ENCODE assay signal across 10 cellular contexts in the genomic region with DNA sequence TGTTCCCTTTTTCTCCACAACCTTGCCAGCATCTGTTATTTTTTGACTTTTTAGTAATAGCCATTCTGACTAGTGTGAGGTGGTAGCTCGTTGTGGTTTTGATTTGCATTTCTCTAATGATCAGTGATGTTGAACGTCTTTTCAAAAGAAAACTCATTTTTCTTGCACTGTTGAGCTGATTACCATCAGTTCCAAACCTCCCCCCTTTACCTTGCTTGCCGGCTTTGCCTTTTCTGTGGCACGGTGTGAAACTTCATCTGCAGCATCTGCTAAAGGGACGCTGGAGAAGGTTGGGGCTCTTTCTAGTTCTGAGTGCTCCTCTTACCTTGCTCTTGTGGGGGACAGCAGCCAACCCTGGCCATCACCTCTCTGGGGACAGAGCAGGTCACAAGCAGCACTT. TPM values are rescaled to one million over a fixed set of nuclear protein-coding genes. Genes with fewer than 3 reads are reported as not detected.
A peak's percentile ranks its signal among the peaks of the same experiment; 100 is the strongest.
DNase-seq lines count a peak whose midpoint lies in the region; ATAC-seq and FAIRE-seq lines count a peak whose summit lies in the region.
"Not testable (repeated sequence)": the region's sequence is repeated elsewhere in the genome, so short reads cannot be mapped to it uniquely, and the experiment has no call there.
"Had no signal": no experiment of that assay in that cellular context is flagged by ENCODE, and none has a peak within 500 bp of the region (broad histone marks: within the 10 kb centered on the region; RNA-seq: fewer than 3 reads in every experiment).

No MANE protein-coding gene starts in this region.

- H3K4me1 Mint-ChIP-seq in naive B cell, result not testable (repeated sequence)

- not testable (repeated sequence) for H3K36me3 Mint-ChIP-seq in naive B cell

- not testable (repeated sequence) for H3K4me3 Mint-ChIP-seq in naive B cell

- FAIRE-seq in GM18507 (lab: Jason Lieb, UNC), result peak; percentile 98

- not testable (repeated sequence) for H3K27ac Mint-ChIP-seq in naive B cell

- ATAC-seq in GM19025 (IDR thresholded peaks at IDR 0.05; ENCODE audit: low read depth, unreplicated experiment), result peak; percentile 93
- peak; percentile 97 for ATAC-seq in GM21360 (IDR thresholded peaks at IDR 0.05; ENCODE audit: unreplicated experiment)
- ATAC-seq in GM21786 (IDR thresholded peaks at IDR 0.05; ENCODE audit: unreplicated experiment), result peak; percentile 98
- peak; percentile 96 for ATAC-seq in HG02885 (IDR thresholded peaks at IDR 0.05; ENCODE audit: poor library complexity, unreplicated experiment)
- peak; percentile 97 for ATAC-seq in HG03108 (IDR thresholded peaks at IDR 0.05; ENCODE audit: unreplicated experiment)
- ATAC-seq in HG03469 (IDR thresholded peaks at IDR 0.05; ENCODE audit: unreplicated experiment), result peak; percentile 94
- ATAC-seq in naive B cell (ENCODE audit: low read depth in 2 of 2), result peak; percentile 73 to 88

- H3K9me3 Mint-ChIP-seq in naive B cell, result not testable (repeated sequence)

- not testable (repeated sequence) for DNase-seq in GM18507 (ENCODE audit: extremely low spot score, insufficient read length, low read depth); naive B cell

- not testable (repeated sequence) for H3K27me3 Mint-ChIP-seq in naive B cell

RNA-seq across cellular contexts. Expression of gene CDRT15L2, which starts 39.1 kb away (rescaled TPM):
- polyA plus RNA-seq in naive B cell (ENCODE audit: low read depth in 6 of 6), result not detected
- polyA plus RNA-seq: heart right ventricle; naive thymus-derived CD8-positive, alpha-beta T cell had no signal
